Comparison of ENCODE assay signal across 25 cellular contexts in the genomic region with DNA sequence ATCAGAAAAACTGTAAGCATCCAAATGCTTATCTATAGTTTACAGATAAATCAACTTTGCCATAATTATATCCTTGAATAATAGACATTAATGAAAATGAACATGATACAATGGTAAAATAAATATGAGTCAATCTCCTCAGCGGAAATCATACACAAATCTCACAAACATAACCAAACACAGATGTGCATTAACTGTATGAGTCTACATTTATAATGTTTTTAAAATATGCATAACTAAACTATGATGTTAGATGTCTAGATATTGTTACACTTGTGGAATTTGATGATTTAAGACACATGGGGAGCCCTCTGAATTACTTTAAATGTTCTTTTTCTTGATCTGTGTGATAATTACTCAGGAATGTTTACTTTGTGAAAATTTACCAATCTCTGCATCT.
"Had no signal": no experiment of that assay in that cellular context is flagged by ENCODE, and none has a peak within 500 bp of the region (broad histone marks: within the 10 kb centered on the region; RNA-seq: fewer than 3 reads in every experiment).

No MANE protein-coding gene starts in this region.

- H3K27me3 ChIP-seq: stomach, suprapubic skin, testis, thyroid gland, tibial artery, tibial nerve, transverse colon, upper lobe of right lung, uterus, vagina had no signal

- H3K36me3 ChIP-seq: stomach, suprapubic skin, thoracic aorta, thyroid gland, tibial artery, tibial nerve, transverse colon, upper lobe of right lung, uterus, vagina had no signal

- ATAC-seq: stimulated activated effector memory CD8-positive, alpha-beta T cell treated with anti-CD3 and anti-CD28 coated beads, Interleukin-12 subunit alpha, Interleukin-12 subunit beta, amount 100 ng/mL, for 72 hours; stimulated activated memory B cell treated with anti-CD40 and anti-IgM and Interleukin-4, amounts not matched to agents 10 μg/mL and 1 μg/mL and 100 μg/mL, for 72 hours; stimulated activated naive B cell treated with anti-CD40 and anti-IgM and Interleukin-4, amounts not matched to agents 10 μg/mL and 1 μg/mL and 100 μg/mL, for 72 hours; stimulated activated naive CD8-positive, alpha-beta T cell treated with anti-CD3 and anti-CD28 coated beads, Interleukin-15, amount 100 ng/mL, for 72 hours; stimulated activated naive CD8-positive, alpha-beta T cell treated with anti-CD3 and anti-CD28 coated beads, Interleukin-15, Interleukin-2, amounts not matched to agents 100 U/mL and 50 U/mL, for 24 hours; upper lobe of right lung had no signal

- DNase-seq: stimulated activated CD4-positive, alpha-beta T cell treated with anti-CD3 and anti-CD28 coated beads, Interleukin-2, amount 100 ng/mL, for 48 hours; stimulated activated CD4-positive, alpha-beta T cell treated with anti-CD3 and anti-CD28 coated beads, Interleukin-4, amount 100 ng/mL, for 1 hour; stimulated activated CD4-positive, alpha-beta T cell treated with anti-CD3 and anti-CD28 coated beads, Interleukin-4, amount 100 ng/mL, for 24 hours; stimulated activated CD4-positive, alpha-beta T cell treated with anti-CD3 and anti-CD28 coated beads, Interleukin-4, amount 100 ng/mL, for 4 hours; stimulated activated CD8-positive, alpha-beta memory T cell treated with anti-CD3 and anti-CD28 coated beads, Interleukin-4, amount 100 ng/mL, for 48 hours; stimulated activated naive B cell treated with anti-CD40 and anti-IgM and Interleukin-4, amounts not matched to agents 10 μg/mL and 1 μg/mL and 100 μg/mL, for 72 hours; stimulated activated naive CD4-positive, alpha-beta T cell; stimulated activated naive CD4-positive, alpha-beta T cell treated with Interleukin-2 at 50 U/mL for 16 hours; stimulated activated naive CD8-positive, alpha-beta T cell treated with anti-CD3 and anti-CD28 coated beads, Interleukin-15, amount 100 ng/mL, for 72 hours; stimulated activated naive CD8-positive, alpha-beta T cell treated with anti-CD3 and anti-CD28 coated beads, Interleukin-15, Interleukin-2, amounts not matched to agents 100 U/mL and 50 U/mL, for 24 hours; stomach; substantia nigra; testis; thyroid gland; tibial artery; transverse colon; trophoblast cell; upper lobe of right lung; uterus had no signal

- H3K4me1 ChIP-seq: stomach, suprapubic skin, testis, thyroid gland, tibial artery, tibial nerve, transverse colon, upper lobe of right lung, uterus, vagina had no signal

- H3K9me3 ChIP-seq: stomach, suprapubic skin, testis, thoracic aorta, thyroid gland, tibial nerve, transverse colon, upper lobe of right lung, uterus, vagina had no signal

- H3K27ac ChIP-seq: stomach, suprapubic skin, testis, thoracic aorta, thyroid gland, tibial artery, tibial nerve, transverse colon, upper lobe of right lung, uterus, vagina had no signal

- H3K4me3 ChIP-seq: stomach, suprapubic skin, testis, thoracic aorta, thyroid gland, tibial artery, tibial nerve, transverse colon, upper lobe of right lung, uterus, vagina had no signal
